ENCODE assay signal across 8 cellular contexts in the genomic region with DNA sequence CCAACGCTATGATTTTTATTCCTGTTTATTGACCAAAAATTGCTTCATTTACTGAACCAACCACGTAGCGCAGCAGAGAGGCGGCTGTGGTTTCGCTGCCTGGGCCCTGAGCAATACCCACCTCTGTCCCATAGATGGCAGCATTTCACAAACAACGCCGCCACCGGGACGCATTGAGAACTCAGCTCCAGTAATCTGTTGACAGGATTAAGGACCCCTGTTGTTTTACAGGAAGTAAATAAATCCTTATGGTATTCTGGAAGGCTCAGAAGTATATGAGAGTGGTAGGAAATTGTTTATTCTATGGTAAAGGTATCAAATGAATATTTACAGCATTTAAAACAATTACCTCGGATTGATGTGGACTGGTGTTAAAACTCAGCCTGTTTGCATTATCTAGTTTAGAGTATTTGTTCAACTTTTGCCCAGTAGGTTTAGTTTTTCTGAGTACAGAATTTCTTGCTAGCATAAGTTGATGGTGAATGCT.
DNase-seq lines count a peak whose midpoint lies in the region; ATAC-seq, FAIRE-seq and TF ChIP-seq lines count a peak whose summit lies in the region.

No MANE protein-coding gene starts in this region.

- DNase-seq in AG04450 (ENCODE audit: low read depth, low spot score) (peak; percentile 16), NCI-H2081 treated with DMSO at 0.1 percent for 48 hours (lab: John Stamatoyannopoulos, UW) (peak; percentile 70), breast epithelium (ENCODE audit: low spot score in 2 of 2) (peak; percentile 38 to 67), islet precursor cell (peak; percentile 78)
- DNase-seq in stimulated activated CD4-positive, alpha-beta T cell treated with anti-CD3 and anti-CD28 coated beads, Interleukin-1b, Interleukin-23, amount 100 ng/mL, for 4 hours (ENCODE audit: low read depth in 2 of 2), result peak; percentile 12 to 32

- TF ChIP-seq POLR2A in breast epithelium (IDR thresholded peaks at IDR 0.05), result no peak

- POLR2A ChIA-PET in AG04450 (lab: Yijun Ruan, JAX), result no interaction called here

- no peak overlapping the region for H3K4me3 ChIP-seq in AG04450 (ENCODE audit: low read depth, low read length)
- H3K4me3 ChIP-seq in breast epithelium, result peak overlapping the region in 2 of 3 donors; percentile 4 to 50

- ATAC-seq in GM18858 (IDR thresholded peaks at IDR 0.05; ENCODE audit: unreplicated experiment) (peak; percentile 96), HG03039 (IDR thresholded peaks at IDR 0.05; ENCODE audit: unreplicated experiment) (peak; percentile 96)

- H3K27me3 ChIP-seq in AG04450 (ENCODE audit: control insufficient read depth, insufficient read depth, low read length) (no peaks in the 10 kb centered on the region), breast epithelium (no peaks in the 10 kb centered on the region)

- intact Hi-C loops in breast epithelium (cut with DNase I; ENCODE audit: low total_unique reads), result no loop called here

- no peaks in the 10 kb centered on the region for H3K36me3 ChIP-seq in breast epithelium

- no peaks in the 10 kb centered on the region for H3K4me1 ChIP-seq in breast epithelium

- H3K27ac ChIP-seq in AG04450 (ENCODE audit: low read depth, low read length) (no peak overlapping the region), breast epithelium (no peak overlapping the region)

- TF ChIP-seq CTCF in AG04450 (IDR thresholded peaks at IDR 0.05; ENCODE audit: low read depth, low read length) (peak; percentile 97), breast epithelium (IDR thresholded peaks at IDR 0.05) (peak; percentile 52 to 90 (median 87))

- CTCF ChIA-PET in AG04450 (lab: Charles Lee), result interaction anchor here (0.6 to 3.9 kb wide), 41 partner anchors 8 to 1454 kb away, joined by 3 to 35 read pairs (median 3); a partner anchor contains a TSS

- no peaks in the 10 kb centered on the region for H3K9me3 ChIP-seq in AG04450 (ENCODE audit: control insufficient read depth, insufficient read depth, low read length)
- no peaks in the 10 kb centered on the region for H3K9me3 ChIP-seq in breast epithelium

- peak; percentile 48 for FAIRE-seq in TTC549 (lab: Jason Lieb, UNC)

Comparison
In these comparisons a context has a peak if more than half of its experiments do, and no peak if none do; other contexts are left out.
1. DNase-seq: peak in every context shown above with its lines; median percentile 78 in islet precursor cell; 70 in NCI-H2081 treated with DMSO at 0.1 percent for 48 hours; 52 in breast epithelium; 22 in stimulated activated CD4-positive, alpha-beta T cell treated with anti-CD3 and anti-CD28 coated beads, Interleukin-1b, Interleukin-23, amount 100 ng/mL, for 4 hours; 16 in AG04450.